Comparison of ENCODE assay signal across 14 cellular contexts in genomic region chr10:100359529-100360150, GRCh38. TPM values are rescaled to one million over a fixed set of nuclear protein-coding genes. Genes with fewer than 3 reads are reported as not detected.
A peak's percentile ranks its signal among the peaks of the same experiment; 100 is the strongest.
DNase-seq lines count a peak whose midpoint lies in the region; ATAC-seq, FAIRE-seq and TF ChIP-seq lines count a peak whose summit lies in the region.
"Had no signal": no experiment of that assay in that cellular context is flagged by ENCODE, and none has a peak within 500 bp of the region (broad histone marks: within the 10 kb centered on the region; RNA-seq: fewer than 3 reads in every experiment).

No MANE protein-coding gene starts in this region.

- peaks cover 69% of the 10 kb centered on the region for H3K36me3 Mint-ChIP-seq in CD8-positive, alpha-beta T cell
- H3K36me3 Mint-ChIP-seq in chondrocyte (ENCODE audit: low read depth) = peaks cover 46% of the 10 kb centered on the region
- H3K36me3 Mint-ChIP-seq in mesothelial cell of epicardium = peaks cover 54% of the 10 kb centered on the region

- DNase-seq in CD8-positive, alpha-beta T cell = no peak
- no peak for DNase-seq in chondrocyte (ENCODE audit: low spot score)
- no peak for DNase-seq in mesothelial cell of epicardium (ENCODE audit: low spot score in 2 of 2, unreplicated experiment in 2 of 2)
- no peak for DNase-seq in stimulated activated CD4-positive, alpha-beta T cell treated with anti-CD3 and anti-CD28 coated beads, Interleukin-1b, Interleukin-23, amount 100 ng/mL, for 48 hours
- no peak for DNase-seq in NCI-H1436 treated with DMSO at 0.1 percent for 48 hours (lab: John Stamatoyannopoulos, UW)
- no peak for DNase-seq in RCC 7860 (ENCODE audit: low spot score)
- DNase-seq: activated B cell treated with CpG ODN at 0.5 μM for 24 hours; activated effector memory CD4-positive, alpha-beta T cell treated with Interleukin-2 at 50 U/mL for 16 hours; cerebellar nuclear complex; MV-4-11; natural killer cell had no signal

- CTCF ChIA-PET in CD8-positive, alpha-beta T cell (lab: Charles Lee) = interaction anchor here (1.5 to 1.6 kb wide), 2 partner anchors 11 to 18 kb away, joined by 3 to 4 read pairs; no protein-coding TSS in a partner anchor

- H3K9ac ChIP-seq in Loucy (ENCODE audit: low read depth, low read length, poor library complexity, severe bottlenecking) = peak overlapping the region; percentile 5
- H3K9ac ChIP-seq: BLaER1 treated with 17β-estradiol and CSF1 and Interleukin-3, amounts not matched to agents 10 nM and 100 nM had no signal

- peaks cover 2% of the 10 kb centered on the region for H3K36me3 ChIP-seq in CD8-positive, alpha-beta T cell (ENCODE audit: insufficient read depth, low read length)
- H3K36me3 ChIP-seq in Loucy (ENCODE audit: insufficient read depth, low read length) = peaks cover 87% of the 10 kb centered on the region

- no peaks in the 10 kb centered on the region for H3K9me2 ChIP-seq in Loucy (replicated peaks; ENCODE audit: low read depth, low read length)

- no peaks in the 10 kb centered on the region for H3K4me1 ChIP-seq in CD8-positive, alpha-beta T cell (ENCODE audit: insufficient read depth, low read length)
- H3K4me1 ChIP-seq in Loucy (ENCODE audit: insufficient read depth, low read length, poor library complexity, severe bottlenecking) = peaks cover 44% of the 10 kb centered on the region

- H3K9me3 ChIP-seq in CD8-positive, alpha-beta T cell (ENCODE audit: low read length) = no peaks in the 10 kb centered on the region
- no peaks in the 10 kb centered on the region for H3K9me3 ChIP-seq in Loucy (ENCODE audit: insufficient read depth, low read depth, low read length)
- H3K9me3 ChIP-seq: BLaER1 treated with 17β-estradiol and CSF1 and Interleukin-3, amounts not matched to agents 10 nM and 100 nM had no signal

- H3K4me3 Mint-ChIP-seq in CD8-positive, alpha-beta T cell = no peak overlapping the region
- H3K4me3 Mint-ChIP-seq in chondrocyte (ENCODE audit: unreplicated experiment) (no peak overlapping the region), mesothelial cell of epicardium (no peak overlapping the region)
- H3K4me3 Mint-ChIP-seq: activated B cell treated with CpG ODN at 0.5 μM for 24 hours, natural killer cell had no signal

- no peak for FAIRE-seq in RCC 7860 (lab: Jason Lieb, UNC)

- H3K4me3 ChIP-seq in CD8-positive, alpha-beta T cell (ENCODE audit: low read depth, low read length) = no peak overlapping the region
- H3K4me3 ChIP-seq in Loucy (ENCODE audit: low read length, poor library complexity, severe bottlenecking) = peak overlapping the region; percentile 41
- H3K4me3 ChIP-seq: BLaER1 treated with 17β-estradiol and CSF1 and Interleukin-3, amounts not matched to agents 10 nM and 100 nM had no signal

- no peak overlapping the region for H3K27ac ChIP-seq in CD8-positive, alpha-beta T cell (ENCODE audit: low read depth, low read length)
- H3K27ac ChIP-seq: BLaER1 treated with 17β-estradiol and CSF1 and Interleukin-3, amounts not matched to agents 10 nM and 100 nM had no signal

- H3K27me3 Mint-ChIP-seq in CD8-positive, alpha-beta T cell (ENCODE audit: low read depth) = no peaks in the 10 kb centered on the region
- H3K27me3 Mint-ChIP-seq in chondrocyte (ENCODE audit: low read depth) (no peaks in the 10 kb centered on the region), mesothelial cell of epicardium (ENCODE audit: low read depth) (no peaks in the 10 kb centered on the region)
- H3K27me3 Mint-ChIP-seq: activated B cell treated with CpG ODN at 0.5 μM for 24 hours had no signal

- H4K20me1 ChIP-seq in Loucy (ENCODE audit: insufficient read depth, low read length, poor library complexity, severe bottlenecking) = peaks cover 95% of the 10 kb centered on the region

- intact Hi-C loops in CD8-positive, alpha-beta T cell (cut with DNase I, micrococcal nuclease) = no loop called here

- H3K4me2 ChIP-seq in Loucy (ENCODE audit: low read depth, low read length, poor library complexity, severe bottlenecking) = peak overlapping the region; percentile 68
- H3K4me2 ChIP-seq: BLaER1 treated with 17β-estradiol and CSF1 and Interleukin-3, amounts not matched to agents 10 nM and 100 nM had no signal

- peaks cover 63% of the 10 kb centered on the region for H3K79me2 ChIP-seq in Loucy (ENCODE audit: insufficient read depth, low read length)

- no peaks in the 10 kb centered on the region for H3K9me3 Mint-ChIP-seq in CD8-positive, alpha-beta T cell
- H3K9me3 Mint-ChIP-seq in chondrocyte (ENCODE audit: low read depth) = no peaks in the 10 kb centered on the region
- H3K9me3 Mint-ChIP-seq in mesothelial cell of epicardium = no peaks in the 10 kb centered on the region
- H3K9me3 Mint-ChIP-seq: activated B cell treated with CpG ODN at 0.5 μM for 24 hours, natural killer cell had no signal

- no peak overlapping the region for H2AFZ ChIP-seq in Loucy (ENCODE audit: low read length)

- no peak for ATAC-seq in CD8-positive, alpha-beta T cell
- no peak for ATAC-seq in HG03469 (IDR thresholded peaks at IDR 0.05; ENCODE audit: unreplicated experiment)
- ATAC-seq: natural killer cell had no signal

- H3K27me3 ChIP-seq in CD8-positive, alpha-beta T cell (ENCODE audit: insufficient read depth, low read length) = no peaks in the 10 kb centered on the region
- no peaks in the 10 kb centered on the region for H3K27me3 ChIP-seq in Loucy (ENCODE audit: insufficient read depth, low read length, poor library complexity, severe bottlenecking)
- H3K27me3 ChIP-seq: BLaER1 treated with 17β-estradiol and CSF1 and Interleukin-3, amounts not matched to agents 10 nM and 100 nM had no signal

- peaks cover 8% of the 10 kb centered on the region for H3K4me1 Mint-ChIP-seq in CD8-positive, alpha-beta T cell (ENCODE audit: low read depth)
- H3K4me1 Mint-ChIP-seq in chondrocyte (ENCODE audit: low read depth) = peaks cover 33% of the 10 kb centered on the region
- H3K4me1 Mint-ChIP-seq in mesothelial cell of epicardium = peaks cover 46% of the 10 kb centered on the region
- H3K4me1 Mint-ChIP-seq: activated B cell treated with CpG ODN at 0.5 μM for 24 hours had no signal

- no peak for TF ChIP-seq CTCF in CD8-positive, alpha-beta T cell (IDR thresholded peaks at IDR 0.05)
- TF ChIP-seq CTCF in Loucy (conservative IDR thresholded peaks at IDR 0.05; ENCODE audit: low read length) = no peak
- TF ChIP-seq CTCF in chondrocyte (IDR thresholded peaks at IDR 0.05) = no peak
- no peak for TF ChIP-seq CTCF in mesothelial cell of epicardium (IDR thresholded peaks at IDR 0.05; ENCODE audit: unreplicated experiment)

- POLR2A ChIA-PET in CD8-positive, alpha-beta T cell (lab: Charles Lee) = interaction anchor here (2.1 kb wide), 1 partner anchor 10 kb away, joined by 6 read pairs; no protein-coding TSS in a partner anchor

- peaks cover 16% of the 10 kb centered on the region; the same call in 1 of the 2 replicates for H3F3A ChIP-seq in Loucy (ENCODE audit: low read depth)

- H3K27ac Mint-ChIP-seq in CD8-positive, alpha-beta T cell = peak overlapping the region; percentile 4
- peak overlapping the region; percentile 76 for H3K27ac Mint-ChIP-seq in chondrocyte (ENCODE audit: unreplicated experiment)
- peak overlapping the region; percentile 70 for H3K27ac Mint-ChIP-seq in mesothelial cell of epicardium
- H3K27ac Mint-ChIP-seq: activated B cell treated with CpG ODN at 0.5 μM for 24 hours, natural killer cell had no signal

RNA-seq across cellular contexts. Expression of gene SCD, which starts 12.6 kb away (rescaled TPM):
- total RNA-seq in CD8-positive, alpha-beta T cell = 1 to 10 TPM; 5.4 TPM
- total RNA-seq in chondrocyte = 54.4 to 74.1 TPM (median 72.2 TPM) in 3 replicates
- total RNA-seq in mesothelial cell of epicardium = 157 to 162 TPM (median 159 TPM) in 3 replicates

RNA-seq across cellular contexts. Expression of gene PKD2L1, which starts 29.6 kb away (rescaled TPM):
- total RNA-seq in CD8-positive, alpha-beta T cell = under 1 TPM in 1 of 2 experiments, not detected in 1; 0.14 TPM
- total RNA-seq in chondrocyte = not detected in 3 replicates
- total RNA-seq in mesothelial cell of epicardium = 0.09 TPM in 1 of 3 replicates, not detected in the others
- total RNA-seq: activated B cell treated with CpG ODN at 0.5 μM for 24 hours, natural killer cell had no signal

Comparison
In these comparisons a context has a peak if more than half of its experiments do, and no peak if none do; other contexts are left out.
1. H3K27ac Mint-ChIP-seq: peak in every context shown above with its lines; median percentile 76 in chondrocyte; 70 in mesothelial cell of epicardium; 4 in CD8-positive, alpha-beta T cell.